In the genomic region with DNA sequence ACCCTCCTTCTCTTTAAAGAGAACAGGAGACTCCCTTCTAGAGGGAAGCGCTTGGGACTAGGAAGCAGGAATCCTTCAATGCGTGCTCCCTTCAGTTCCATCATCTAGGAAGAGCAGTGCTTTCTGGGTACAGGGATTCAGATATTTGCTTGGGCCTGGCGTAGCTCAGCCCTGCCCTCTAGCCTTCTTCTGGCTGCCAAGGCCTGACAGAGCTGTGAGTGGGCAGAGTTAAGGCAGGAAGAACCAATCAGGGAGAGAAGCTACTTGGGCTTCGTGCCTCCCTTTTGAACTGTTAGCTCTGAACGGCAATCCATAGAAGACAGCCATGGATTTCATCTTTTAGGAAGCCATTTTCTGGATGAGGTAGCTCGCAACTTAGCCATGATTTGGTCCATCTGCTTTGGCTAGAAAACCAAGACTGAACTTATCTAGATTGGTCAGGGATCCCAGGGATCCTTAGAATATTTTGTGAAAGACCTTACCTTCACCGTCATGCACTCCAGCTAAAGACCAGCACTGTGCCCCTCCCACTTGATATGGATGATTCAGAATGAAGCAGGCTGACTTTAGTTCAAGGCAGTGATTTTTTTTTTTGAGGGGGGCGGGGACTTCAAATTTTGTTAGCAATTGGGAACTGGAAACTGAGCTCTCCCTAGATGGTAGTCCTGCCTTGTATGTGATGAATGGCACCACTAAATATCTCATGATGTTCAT, we compare ENCODE assay signal across 10 cellular contexts. TPM values are rescaled to one million over a fixed set of nuclear protein-coding genes. Genes with fewer than 3 reads are reported as not detected.
DNase-seq lines count a peak whose midpoint lies in the region; ATAC-seq, FAIRE-seq and TF ChIP-seq lines count a peak whose summit lies in the region.
"Had no signal": no experiment of that assay in that cellular context is flagged by ENCODE, and none has a peak within 500 bp of the region (broad histone marks: within the 10 kb centered on the region; RNA-seq: fewer than 3 reads in every experiment).

No MANE protein-coding gene starts in this region.

- peak; percentile 1; the same call in 1 of the 2 replicates for TF ChIP-seq CTCF in AG09319 (IDR thresholded peaks at IDR 0.05; ENCODE audit: low read depth, low read length)

- DNase-seq in AG09319 (ENCODE audit: extremely low read depth, low read depth) = no peak
- no peak for DNase-seq in GM12891 (ENCODE audit: insufficient read length, low spot score)
- no peak for DNase-seq in activated naive CD8-positive, alpha-beta T cell treated with anti-CD3 and anti-CD28 coated beads, Interleukin-2, amount 50 U/mL, for 24 hours
- peak; percentile 60 for DNase-seq in iPS-NIHi11 (ENCODE audit: low spot score)
- DNase-seq in NCI-H187 (lab: John Stamatoyannopoulos, UW) = no peak
- DNase-seq in effector CD8-positive, alpha-beta T cell (lab: John Stamatoyannopoulos, UW) = no peak
- DNase-seq in LoVo (ENCODE audit: low spot score) = no peak
- DNase-seq: NCI-H345 had no signal

- no peak for TF ChIP-seq POLR2A in GM12891 (IDR thresholded peaks at IDR 0.05; ENCODE audit: low read depth, low read length)

- H3K4me1 Mint-ChIP-seq in activated naive CD8-positive, alpha-beta T cell treated with anti-CD3 and anti-CD28 coated beads, Interleukin-2, amount 50 U/mL, for 24 hours = peaks cover 76% of the 10 kb centered on the region

- no peaks in the 10 kb centered on the region for H3K9me3 Mint-ChIP-seq in activated naive CD8-positive, alpha-beta T cell treated with anti-CD3 and anti-CD28 coated beads, Interleukin-2, amount 50 U/mL, for 24 hours

- H3K4me3 Mint-ChIP-seq in activated naive CD8-positive, alpha-beta T cell treated with anti-CD3 and anti-CD28 coated beads, Interleukin-2, amount 50 U/mL, for 24 hours = no peak overlapping the region
- H3K4me3 Mint-ChIP-seq: activated CD8-positive, alpha-beta memory T cell treated with anti-CD3 and anti-CD28 coated beads, Interleukin-2, amount 10 ng/mL, durations not matched to agents 7 days and 5 days had no signal

- no peaks in the 10 kb centered on the region for H3K27me3 Mint-ChIP-seq in activated naive CD8-positive, alpha-beta T cell treated with anti-CD3 and anti-CD28 coated beads, Interleukin-2, amount 50 U/mL, for 24 hours

- no peak for ATAC-seq in activated naive CD8-positive, alpha-beta T cell treated with anti-CD3 and anti-CD28 coated beads, Interleukin-2, amount 50 U/mL, for 24 hours
- no peak for ATAC-seq in GM18858 (IDR thresholded peaks at IDR 0.05; ENCODE audit: unreplicated experiment)
- ATAC-seq: activated CD8-positive, alpha-beta memory T cell treated with anti-CD3 and anti-CD28 coated beads, Interleukin-2, amount 10 ng/mL, durations not matched to agents 7 days and 5 days had no signal

- H3K27ac Mint-ChIP-seq in activated naive CD8-positive, alpha-beta T cell treated with anti-CD3 and anti-CD28 coated beads, Interleukin-2, amount 50 U/mL, for 24 hours = peak overlapping the region; percentile 92

- H3K36me3 Mint-ChIP-seq in activated naive CD8-positive, alpha-beta T cell treated with anti-CD3 and anti-CD28 coated beads, Interleukin-2, amount 50 U/mL, for 24 hours (ENCODE audit: low read depth) = peaks cover 3% of the 10 kb centered on the region

- FAIRE-seq in GM12891 (lab: Jason Lieb, UNC) = no peak

TF ChIP-seq in GM12891, 5 proteins besides CTCF, POLR2A, EP300 and RAD21:
- no peak for TF ChIP-seq POU2F2 (IDR thresholded peaks at IDR 0.05; ENCODE audit: low read depth, low read length)
- peak; percentile 43; the same call in 1 of the 2 replicates for TF ChIP-seq POLR2AphosphoS5 (IDR thresholded peaks at IDR 0.05; ENCODE audit: low read depth, low read length)

RNA-seq across cellular contexts. Expression of a gene that starts 2.5 kb away (rescaled TPM):
- polyA plus RNA-seq in GM12891 (2012; ENCODE audit: low read depth, missing spikeins) = 1.5 TPM

RNA-seq across cellular contexts. Expression of a gene that starts 32.3 kb away (rescaled TPM):
- 1.4 TPM for polyA plus RNA-seq in GM12891 (2012; ENCODE audit: low read depth, missing spikeins)

RNA-seq across cellular contexts. Expression of a gene that starts 35.7 kb away (rescaled TPM):
- polyA plus RNA-seq in GM12891 (2012; ENCODE audit: low read depth, missing spikeins) = 13.2 TPM

RNA-seq across cellular contexts. Expression of a gene that starts 56.7 kb away (rescaled TPM):
- 12.4 TPM for polyA plus RNA-seq in GM12891 (2012; ENCODE audit: low read depth, missing spikeins)

RNA-seq across cellular contexts. Expression of a gene that starts 58.4 kb away (rescaled TPM):
- polyA plus RNA-seq in GM12891 (2012; ENCODE audit: low read depth, missing spikeins) = 1.9 TPM
